15 cellular contexts compared by ENCODE assay signal in the genomic region with DNA sequence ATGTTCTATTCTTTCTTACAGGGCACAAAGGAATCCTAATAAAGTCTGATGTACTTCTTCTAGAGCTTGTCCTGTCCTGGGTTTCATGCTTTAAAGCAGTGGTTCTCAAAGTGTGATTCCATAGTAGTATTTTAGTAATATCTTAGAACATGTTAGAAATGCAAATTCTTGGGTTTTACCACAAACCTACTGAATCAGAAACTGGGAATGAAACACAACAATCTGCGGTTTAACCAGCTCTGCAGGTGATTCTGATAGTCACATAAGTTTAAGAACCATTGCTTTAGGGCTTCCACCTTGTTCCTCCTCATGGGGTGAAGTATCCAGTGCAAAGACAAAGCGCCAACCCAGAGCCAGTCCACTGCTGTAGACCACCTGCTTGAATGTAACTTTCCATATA. TPM values are rescaled to one million over a fixed set of nuclear protein-coding genes. Genes with fewer than 3 reads are reported as not detected.
DNase-seq lines count a peak whose midpoint lies in the region; ATAC-seq, FAIRE-seq and TF ChIP-seq lines count a peak whose summit lies in the region.
"Had no signal": no experiment of that assay in that cellular context is flagged by ENCODE, and none has a peak within 500 bp of the region (broad histone marks: within the 10 kb centered on the region; RNA-seq: fewer than 3 reads in every experiment).

No MANE protein-coding gene starts in this region.

- H3K27ac ChIP-seq in upper lobe of left lung, result no peak overlapping the region
- H3K27ac ChIP-seq: A549, neutrophil, transverse colon had no signal

- H3K9me3 Mint-ChIP-seq in activated naive CD4-positive, alpha-beta T cell treated with anti-CD3 and anti-CD28 coated beads for 36 hours, result no peaks in the 10 kb centered on the region

- no peaks in the 10 kb centered on the region for H3K27me3 ChIP-seq in upper lobe of left lung
- H3K27me3 ChIP-seq: neutrophil, transverse colon had no signal

- WGBS in upper lobe of left lung, 2 donors, result 79 to 80% methylated on average over 2 of the region's 2 CpGs

- TF ChIP-seq CTCF in upper lobe of left lung (IDR thresholded peaks at IDR 0.05), result no peak
- no peak for TF ChIP-seq CTCF in mucosa of descending colon (IDR thresholded peaks at IDR 0.05)

- DNase-seq in A172 (ENCODE audit: low spot score) (peak; percentile 49), GM19239 (ENCODE audit: insufficient read length, low spot score) (peak; percentile 19), upper lobe of left lung (no peak), mucosa of descending colon (no peak)
- no peak for DNase-seq in activated naive CD4-positive, alpha-beta T cell treated with anti-CD3 and anti-CD28 coated beads for 36 hours
- DNase-seq in stimulated activated naive CD4-positive, alpha-beta T cell (lab: John Stamatoyannopoulos, UW), result no peak
- DNase-seq: kidney glomerular epithelial cell; NCI-H187 treated with DMSO at 0.1 percent for 48 hours; stimulated activated CD4-positive, alpha-beta T cell treated with anti-CD3 and anti-CD28 coated beads, Interleukin-2, amount 100 ng/mL, for 24 hours; transverse colon had no signal

- H3K27me3 Mint-ChIP-seq in activated naive CD4-positive, alpha-beta T cell treated with anti-CD3 and anti-CD28 coated beads for 36 hours (ENCODE audit: low read depth), result peaks cover 11% of the 10 kb centered on the region

- H3K4me3 ChIP-seq in upper lobe of left lung, result no peak overlapping the region
- H3K4me3 ChIP-seq in mucosa of descending colon, result no peak overlapping the region
- H3K4me3 ChIP-seq: A549, transverse colon had no signal

- H3K4me3 Mint-ChIP-seq in activated naive CD4-positive, alpha-beta T cell treated with anti-CD3 and anti-CD28 coated beads for 36 hours, result no peak overlapping the region

- peaks cover 0 to 10% (median 0%) of the 10 kb centered on the region in 4 donors for H3K4me1 ChIP-seq in upper lobe of left lung
- H3K4me1 ChIP-seq in mucosa of descending colon (ENCODE audit: low read depth), result no peaks in the 10 kb centered on the region
- H3K4me1 ChIP-seq: transverse colon had no signal

- peak; percentile 51 for FAIRE-seq in GM19239 (lab: Jason Lieb, UNC)
- FAIRE-seq: A549 had no signal

- TF ChIP-seq POLR2A in upper lobe of left lung (IDR thresholded peaks at IDR 0.05), result no peak

- H3K36me3 ChIP-seq in upper lobe of left lung (no peaks in the 10 kb centered on the region), mucosa of descending colon (ENCODE audit: low read depth) (no peaks in the 10 kb centered on the region)
- H3K36me3 ChIP-seq: neutrophil, transverse colon had no signal

- no peak overlapping the region for H3K27ac Mint-ChIP-seq in activated naive CD4-positive, alpha-beta T cell treated with anti-CD3 and anti-CD28 coated beads for 36 hours

- no peaks in the 10 kb centered on the region for H3K36me3 Mint-ChIP-seq in activated naive CD4-positive, alpha-beta T cell treated with anti-CD3 and anti-CD28 coated beads for 36 hours (ENCODE audit: low read depth)

- ATAC-seq in HG02678 (IDR thresholded peaks at IDR 0.05; ENCODE audit: unreplicated experiment) (peak; percentile 90), HG03521 (IDR thresholded peaks at IDR 0.05; ENCODE audit: unreplicated experiment) (peak; percentile 88), upper lobe of left lung (ENCODE audit: low FRiP score in 2 of 2) (no peak), mucosa of descending colon (no peak)
- ATAC-seq: A549 had no signal

- H3K9me3 ChIP-seq in upper lobe of left lung (no peaks in the 10 kb centered on the region), mucosa of descending colon (no peaks in the 10 kb centered on the region)
- H3K9me3 ChIP-seq: A549, neutrophil, transverse colon had no signal

- no peaks in the 10 kb centered on the region for H3K4me1 Mint-ChIP-seq in activated naive CD4-positive, alpha-beta T cell treated with anti-CD3 and anti-CD28 coated beads for 36 hours (ENCODE audit: low read depth)

- intact Hi-C loops in activated naive CD4-positive, alpha-beta T cell treated with anti-CD3 and anti-CD28 coated beads for 36 hours (cut with micrococcal nuclease), result no loop called here
- intact Hi-C loops in mucosa of descending colon (cut with DNase I, micrococcal nuclease), result no loop called here

- TF ChIP-seq EP300 in upper lobe of left lung (IDR thresholded peaks at IDR 0.05), result no peak

- CTCF ChIA-PET in activated naive CD4-positive, alpha-beta T cell treated with anti-CD3 and anti-CD28 coated beads for 36 hours (lab: Charles Lee), result no interaction called here

RNA-seq across cellular contexts. Expression of gene NGF, which starts 41.1 kb away (rescaled TPM):
- 1.7 and 2.8 TPM in 2 replicates for total RNA-seq in A172 (2014; rRNA removed; shearing (Covaris generic))
- total RNA-seq in activated naive CD4-positive, alpha-beta T cell treated with anti-CD3 and anti-CD28 coated beads for 36 hours, result not detected
- 1 to 10 TPM in 3 of 6 donors, under 1 TPM in 1, not detected in 2; 0.46 to 3.0 (median 1.6) TPM for total RNA-seq in upper lobe of left lung
- total RNA-seq in mucosa of descending colon, result 1 to 10 TPM in 1 of 3 donors, under 1 TPM in 2; 0.29 to 1.6 (median 0.39) TPM
- total RNA-seq: G401 had no signal

Comparison
In these comparisons a context has a peak if more than half of its experiments do, and no peak if none do; other contexts are left out.
1. DNase-seq: peak in A172 (single experiment) and GM19239 (single experiment); none in activated naive CD4-positive, alpha-beta T cell treated with anti-CD3 and anti-CD28 coated beads for 36 hours (single experiment), upper lobe of left lung (0 of 2), stimulated activated naive CD4-positive, alpha-beta T cell (0 of 6) and mucosa of descending colon (0 of 3).
2. ATAC-seq: peak in HG02678 (single experiment) and HG03521 (single experiment); none in upper lobe of left lung (0 of 2) and mucosa of descending colon (single experiment).